In genomic region chr16:2189252-2189893, GRCh38 we compare ENCODE assay signal across 30 cellular contexts.
"Had no signal": no experiment of that assay in that cellular context is flagged by ENCODE, and none has a peak within 500 bp of the region (broad histone marks: within the 10 kb centered on the region; RNA-seq: fewer than 3 reads in every experiment).

No MANE protein-coding gene starts in this region.

- H3K36me3 Mint-ChIP-seq: memory B cell; mesothelial cell of epicardium; naive B cell; natural killer cell treated with Interleukin-12 subunit alpha and Interleukin-12 subunit beta and Interleukin-15 and Interleukin-18, amount 100 ng/mL, for 72 hours; type B pancreatic cell had no signal

- H3K9me3 ChIP-seq: esophagus muscularis mucosa, gastroesophageal sphincter, heart left ventricle, left ventricle myocardium inferior, lower lobe of right lung, mucosa of descending colon, prostate gland, right atrium auricular region, sigmoid colon, testis, tibial artery had no signal

- H2AFZ ChIP-seq: hepatocyte had no signal

- H3K27ac Mint-ChIP-seq: memory B cell; mesothelial cell of epicardium; naive B cell; natural killer cell treated with Interleukin-12 subunit alpha and Interleukin-12 subunit beta and Interleukin-15 and Interleukin-18, amount 100 ng/mL, for 72 hours; type B pancreatic cell had no signal

- DNase-seq: dermis blood vessel endothelial cell; effector memory CD4-positive, alpha-beta T cell; foreskin keratinocyte; heart left ventricle; left colon; left ventricle myocardium inferior; lower lobe of right lung; mucosa of descending colon; naive B cell; sigmoid colon; stimulated activated CD4-positive, alpha-beta T cell treated with anti-CD3 and anti-CD28 coated beads, Interleukin-2, amount 100 ng/mL, for 24 hours; stimulated activated CD4-positive, alpha-beta T cell treated with anti-CD3 and anti-CD28 coated beads, Interleukin-4, amount 100 ng/mL, for 24 hours; stimulated activated naive CD4-positive, alpha-beta T cell treated with Interleukin-2 at 50 U/mL for 16 hours; substantia nigra; testis; tibial artery had no signal

- H3K4me2 ChIP-seq: hepatocyte had no signal

- H3K79me2 ChIP-seq: hepatocyte had no signal

- H3K9me3 Mint-ChIP-seq: memory B cell; mesothelial cell of epicardium; naive B cell; natural killer cell treated with Interleukin-12 subunit alpha and Interleukin-12 subunit beta and Interleukin-15 and Interleukin-18, amount 100 ng/mL, for 72 hours; neural crest cell; stimulated activated effector memory CD8-positive, alpha-beta T cell treated with anti-CD3 and anti-CD28 coated beads, Interleukin-12 subunit alpha, Interleukin-12 subunit beta, amount 100 ng/mL, for 72 hours; type B pancreatic cell had no signal

- ATAC-seq: foreskin keratinocyte; gastroesophageal sphincter; heart left ventricle; left colon; lower lobe of right lung; mucosa of descending colon; natural killer cell treated with Interleukin-12 subunit alpha and Interleukin-12 subunit beta and Interleukin-15 and Interleukin-18, amount 100 ng/mL, for 72 hours; stimulated activated effector memory CD8-positive, alpha-beta T cell treated with anti-CD3 and anti-CD28 coated beads, Interleukin-12 subunit alpha, Interleukin-12 subunit beta, amount 100 ng/mL, for 72 hours had no signal

- H3K4me1 Mint-ChIP-seq: naive B cell; stimulated activated effector memory CD8-positive, alpha-beta T cell treated with anti-CD3 and anti-CD28 coated beads, Interleukin-12 subunit alpha, Interleukin-12 subunit beta, amount 100 ng/mL, for 72 hours had no signal

- H3K4me3 Mint-ChIP-seq: memory B cell; mesothelial cell of epicardium; naive B cell; natural killer cell treated with Interleukin-12 subunit alpha and Interleukin-12 subunit beta and Interleukin-15 and Interleukin-18, amount 100 ng/mL, for 72 hours; neural crest cell; stimulated activated effector memory CD8-positive, alpha-beta T cell treated with anti-CD3 and anti-CD28 coated beads, Interleukin-12 subunit alpha, Interleukin-12 subunit beta, amount 100 ng/mL, for 72 hours; type B pancreatic cell had no signal

- H3K36me3 ChIP-seq: esophagus muscularis mucosa, gastroesophageal sphincter, heart left ventricle, left ventricle myocardium inferior, lower lobe of right lung, prostate gland, right atrium auricular region, sigmoid colon, tibial artery had no signal

- FAIRE-seq: endothelial cell of umbilical vein, islet of Langerhans had no signal

- H3K27me3 Mint-ChIP-seq: type B pancreatic cell had no signal

- H3K4me1 ChIP-seq: foreskin keratinocyte, gastroesophageal sphincter, lower lobe of right lung, prostate gland, sigmoid colon, testis, tibial artery had no signal

- H3K4me3 ChIP-seq: coronary artery, esophagus muscularis mucosa, gastroesophageal sphincter, heart left ventricle, hepatocyte, left ventricle myocardium inferior, lower lobe of right lung, mucosa of descending colon, prostate gland, right atrium auricular region, sigmoid colon, testis, tibial artery had no signal

- H3K27ac ChIP-seq: coronary artery, esophagus muscularis mucosa, foreskin keratinocyte, gastroesophageal sphincter, heart left ventricle, hepatocyte, left ventricle myocardium inferior, lower lobe of right lung, prostate gland, right atrium auricular region, sigmoid colon, testis, tibial artery had no signal

- H3K27me3 ChIP-seq: hepatocyte, right atrium auricular region, testis had no signal
